ENCODE assay signal across 9 cellular contexts in genomic region chr3:71258116-71258515, GRCh38.
A peak's percentile ranks its signal among the peaks of the same experiment; 100 is the strongest.
DNase-seq lines count a peak whose midpoint lies in the region; ATAC-seq and TF ChIP-seq lines count a peak whose summit lies in the region.
"Had no signal": no experiment of that assay in that cellular context is flagged by ENCODE, and none has a peak within 500 bp of the region (broad histone marks: within the 10 kb centered on the region; RNA-seq: fewer than 3 reads in every experiment).

No MANE protein-coding gene starts in this region.

- H3K4me3 ChIP-seq in epithelial cell of esophagus (ENCODE audit: low read length) = no peak overlapping the region
- H3K4me3 ChIP-seq in skeletal muscle satellite cell (ENCODE audit: low read length) = no peak overlapping the region
- H3K4me3 ChIP-seq: colonic mucosa had no signal

- DNase-seq in NCI-H2196 (lab: John Stamatoyannopoulos, UW; ENCODE audit: unreplicated experiment) = peak; percentile 33
- no peak for DNase-seq in NCI-H2196 treated with DMSO at 0.1 percent for 48 hours (lab: John Stamatoyannopoulos, UW; ENCODE audit: unreplicated experiment)
- peak; percentile 51 for DNase-seq in NCI-H748 (lab: John Stamatoyannopoulos, UW; ENCODE audit: unreplicated experiment)
- peak; percentile 88 for DNase-seq in epithelial cell of esophagus (ENCODE audit: low read depth)
- DNase-seq in UCSD-AML1 (lab: John Stamatoyannopoulos, UW; ENCODE audit: unreplicated experiment) = no peak
- DNase-seq: colonic mucosa had no signal

- no peaks in the 10 kb centered on the region for H3K36me3 ChIP-seq in skeletal muscle satellite cell (ENCODE audit: insufficient read depth, low read length)
- H3K36me3 ChIP-seq: colonic mucosa had no signal

- H3K27me3 ChIP-seq in skeletal muscle satellite cell (ENCODE audit: control insufficient read depth, insufficient read depth, low read length) = no peaks in the 10 kb centered on the region
- H3K27me3 ChIP-seq: colonic mucosa had no signal

- peak overlapping the region; percentile 30 for H3K4me2 ChIP-seq in skeletal muscle satellite cell (ENCODE audit: low read length)

- H3K9me3 ChIP-seq in skeletal muscle satellite cell (replicated peaks; ENCODE audit: low read length) = no peaks in the 10 kb centered on the region
- H3K9me3 ChIP-seq: colonic mucosa had no signal

- H3K4me1 ChIP-seq in skeletal muscle satellite cell (ENCODE audit: control insufficient read depth, insufficient read depth, low read length) = peaks cover 21% of the 10 kb centered on the region

- TF ChIP-seq CTCF in epithelial cell of esophagus (IDR thresholded peaks at IDR 0.05; ENCODE audit: insufficient read depth, low read depth, low read length, missing control alignments) = no peak

- H3K9ac ChIP-seq in skeletal muscle satellite cell (ENCODE audit: low read depth, low read length) = no peak overlapping the region

- ATAC-seq in GM21381 (IDR thresholded peaks at IDR 0.05; ENCODE audit: unreplicated experiment) = no peak
- ATAC-seq in HG03139 (IDR thresholded peaks at IDR 0.05; ENCODE audit: unreplicated experiment) = no peak

Comparison
In these comparisons a context has a peak if more than half of its experiments do, and no peak if none do; other contexts are left out.
1. DNase-seq: peak in NCI-H2196 (single experiment), NCI-H748 (single experiment) and epithelial cell of esophagus (single experiment); none in NCI-H2196 treated with DMSO at 0.1 percent for 48 hours (single experiment) and UCSD-AML1 (single experiment).